In the genomic region with DNA sequence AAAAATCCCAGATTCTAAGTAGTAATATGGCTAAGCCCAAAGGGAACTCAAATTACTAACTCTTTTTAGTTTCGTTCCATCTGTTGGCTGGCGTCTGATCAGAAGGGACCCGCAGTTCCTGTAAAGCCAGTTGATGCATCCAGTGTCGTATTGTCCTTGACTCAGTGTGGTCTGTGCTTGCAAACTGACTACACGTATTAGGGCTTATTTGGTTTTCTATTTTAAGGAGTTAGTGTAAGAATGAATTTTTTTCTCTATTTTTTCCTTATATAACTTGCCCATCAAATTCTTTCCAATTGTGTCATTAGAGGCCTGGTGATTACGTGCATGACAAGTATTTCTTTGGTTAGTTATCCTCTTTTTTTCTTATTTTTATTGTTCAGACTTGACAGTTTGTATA, we compare ENCODE assay signal across 21 cellular contexts. TPM values are rescaled to one million over a fixed set of nuclear protein-coding genes. Genes with fewer than 3 reads are reported as not detected.
DNase-seq lines count a peak whose midpoint lies in the region; ATAC-seq and TF ChIP-seq lines count a peak whose summit lies in the region.
"Had no signal": no experiment of that assay in that cellular context is flagged by ENCODE, and none has a peak within 500 bp of the region (broad histone marks: within the 10 kb centered on the region; RNA-seq: fewer than 3 reads in every experiment).

No MANE protein-coding gene starts in this region.

- no peak overlapping the region for H2BK15ac ChIP-seq in neuronal stem cell (ENCODE audit: low read length)

- H3K4me2 ChIP-seq in neuronal stem cell (ENCODE audit: insufficient read depth, low read length, poor library complexity, severe bottlenecking) = no peak overlapping the region

- no peak overlapping the region for H2BK120ac ChIP-seq in neuronal stem cell (ENCODE audit: low read depth, low read length)

- H3K36me3 ChIP-seq in brain microvascular endothelial cell (replicated peaks) (no peaks in the 10 kb centered on the region), neutrophil (peaks cover 24% of the 10 kb centered on the region), neuronal stem cell (replicated peaks in 1 of 2; ENCODE audit: control insufficient read depth in 2 of 2, insufficient read depth in 2 of 2, low read length in 2 of 2) (no peaks in the 10 kb centered on the region)
- H3K36me3 ChIP-seq: ovary, right atrium auricular region had no signal

- H3K18ac ChIP-seq in neuronal stem cell (ENCODE audit: low read length) = no peak overlapping the region

- TF ChIP-seq CTCF in AG10803 (conservative IDR thresholded peaks at IDR 0.05; ENCODE audit: low read length) (no peak), brain microvascular endothelial cell (IDR thresholded peaks at IDR 0.05; ENCODE audit: low read depth, low read length, missing control alignments) (no peak), neutrophil (IDR thresholded peaks at IDR 0.05) (no peak)

- no peak overlapping the region for H2AK5ac ChIP-seq in neuronal stem cell (ENCODE audit: low read depth, low read length)

- DNase-seq in AG10803 (ENCODE audit: low read depth) (peak; percentile 81), HS-27A (ENCODE audit: low read depth) (peak; percentile 35), brain microvascular endothelial cell (peak; percentile 73), NCI-H526 treated with DMSO at 0.1 percent for 48 hours (lab: John Stamatoyannopoulos, UW) (no peak), neuronal stem cell (ENCODE audit: low spot score) (no peak), anterior cingulate cortex (lab: John Stamatoyannopoulos, UW) (no peak)
- DNase-seq: activated CD4-positive, alpha-beta T cell treated with anti-CD3 and anti-CD28 coated beads for 4 hours; activated naive CD4-positive, alpha-beta T cell treated with anti-CD3 and anti-CD28 coated beads, Interleukin-2, amount 10 ng/mL, durations not matched to agents 7 days and 5 days; activated T-cell treated with anti-CD3 and anti-CD28 coated beads, Interleukin-2, amount 50 U/mL, for 72 hours; aorta; Karpas-422; kidney glomerular epithelial cell; NCI-H1092; NCI-H1930; NCI-H226; NCI-H82; ovary; trophoblast cell had no signal

- H4K91ac ChIP-seq in neuronal stem cell (ENCODE audit: low read depth, low read length, poor library complexity) = no peak overlapping the region

- H3K23ac ChIP-seq in neuronal stem cell (ENCODE audit: low read depth, low read length, poor library complexity) = no peak overlapping the region

- H3K4me3 ChIP-seq in AG10803 (ENCODE audit: low read length) (no peak overlapping the region), brain microvascular endothelial cell (ENCODE audit: low read depth, low read length) (no peak overlapping the region), neutrophil (ENCODE audit: low read depth in 1 of 2, low read length in 1 of 2) (no peak overlapping the region), neuronal stem cell (ENCODE audit: low read length in 2 of 2) (no peak overlapping the region)
- H3K4me3 ChIP-seq: ovary, right atrium auricular region had no signal

- H3K27me3 ChIP-seq in brain microvascular endothelial cell (replicated peaks) (no peaks in the 10 kb centered on the region), neutrophil (no peaks in the 10 kb centered on the region), neuronal stem cell (ENCODE audit: control insufficient read depth in 3 of 3, insufficient read depth in 3 of 3, low read depth in 1 of 3, low read length in 3 of 3) (no peaks in the 10 kb centered on the region)
- H3K27me3 ChIP-seq: ovary, right atrium auricular region had no signal

- H3K4ac ChIP-seq in neuronal stem cell (ENCODE audit: low read length) = no peak overlapping the region

- H3K9me3 ChIP-seq in neutrophil (no peaks in the 10 kb centered on the region), neuronal stem cell (replicated peaks in 1 of 2; ENCODE audit: control insufficient read depth in 2 of 2, insufficient read depth in 1 of 2, low read depth in 1 of 2, low read length in 2 of 2) (no peaks in the 10 kb centered on the region)
- H3K9me3 ChIP-seq: ovary, right atrium auricular region had no signal

- no peak overlapping the region for H2BK12ac ChIP-seq in neuronal stem cell (ENCODE audit: low read length)

- no peaks in the 10 kb centered on the region for H3K79me1 ChIP-seq in neuronal stem cell (ENCODE audit: low read depth, low read length)

- WGBS in neuronal stem cell (ENCODE audit: extremely low coverage in 2 of 2, insufficient read length in 2 of 2, insufficient replicate concordance in 1 of 2), 2 donors = no CpG with 5 or more reads among the region's 6 CpGs

- no peak overlapping the region for H4K8ac ChIP-seq in neuronal stem cell (ENCODE audit: low read depth, low read length)

- H3K27ac ChIP-seq in brain microvascular endothelial cell (peak overlapping the region; percentile 52), neutrophil (peak overlapping the region; percentile 55), neuronal stem cell (replicated peaks; ENCODE audit: low read length) (no peak overlapping the region)
- H3K27ac ChIP-seq: ovary, right atrium auricular region had no signal

- no peak overlapping the region for H2BK5ac ChIP-seq in neuronal stem cell (ENCODE audit: low read length)

- no peak overlapping the region for H2AFZ ChIP-seq in neuronal stem cell (ENCODE audit: low read length)

- H3K9ac ChIP-seq in neuronal stem cell (ENCODE audit: low read depth, low read length, poor library complexity) = no peak overlapping the region

- ATAC-seq in HG02610 (IDR thresholded peaks at IDR 0.05; ENCODE audit: unreplicated experiment) = no peak
- ATAC-seq: activated T-cell treated with anti-CD3 and anti-CD28 coated beads, Interleukin-2, amount 50 U/mL, for 72 hours had no signal

- H3K4me1 ChIP-seq in neutrophil (ENCODE audit: control insufficient read depth in 1 of 2, insufficient read depth in 1 of 2, low read depth in 1 of 2, low read length in 1 of 2) (peaks cover 11 to 15% of the 10 kb centered on the region in 2 experiments), neuronal stem cell (ENCODE audit: control insufficient read depth in 2 of 2, insufficient read depth in 1 of 2, low read depth in 1 of 2, low read length in 2 of 2) (peaks cover 0 to 11% of the 10 kb centered on the region in 2 donors)
- H3K4me1 ChIP-seq: right atrium auricular region had no signal

- H3K14ac ChIP-seq in neuronal stem cell (ENCODE audit: low read length) = no peak overlapping the region

- in situ Hi-C loops in brain microvascular endothelial cell (cut with HindIII; ENCODE audit: low pct_ligation_motif_present, low sequenced_read_pairs) = no loop called here

RNA-seq across cellular contexts. Expression of a gene that starts 9.7 kb away (rescaled TPM):
- 0.07 TPM for polyA plus RNA-seq in neuronal stem cell (2013, experiment 1 of 2)
- 0.07 TPM for polyA plus RNA-seq in neuronal stem cell (2013, experiment 2 of 2)
- polyA plus RNA-seq: aorta had no signal

Comparison
In these comparisons a context has a peak if more than half of its experiments do, and no peak if none do; other contexts are left out.
1. DNase-seq: peak in AG10803 (single experiment), HS-27A (single experiment) and brain microvascular endothelial cell (single experiment); none in NCI-H526 treated with DMSO at 0.1 percent for 48 hours (single experiment), neuronal stem cell (single experiment) and anterior cingulate cortex (0 of 58).